ENCODE assay signal across 2 cellular contexts in the genomic region with DNA sequence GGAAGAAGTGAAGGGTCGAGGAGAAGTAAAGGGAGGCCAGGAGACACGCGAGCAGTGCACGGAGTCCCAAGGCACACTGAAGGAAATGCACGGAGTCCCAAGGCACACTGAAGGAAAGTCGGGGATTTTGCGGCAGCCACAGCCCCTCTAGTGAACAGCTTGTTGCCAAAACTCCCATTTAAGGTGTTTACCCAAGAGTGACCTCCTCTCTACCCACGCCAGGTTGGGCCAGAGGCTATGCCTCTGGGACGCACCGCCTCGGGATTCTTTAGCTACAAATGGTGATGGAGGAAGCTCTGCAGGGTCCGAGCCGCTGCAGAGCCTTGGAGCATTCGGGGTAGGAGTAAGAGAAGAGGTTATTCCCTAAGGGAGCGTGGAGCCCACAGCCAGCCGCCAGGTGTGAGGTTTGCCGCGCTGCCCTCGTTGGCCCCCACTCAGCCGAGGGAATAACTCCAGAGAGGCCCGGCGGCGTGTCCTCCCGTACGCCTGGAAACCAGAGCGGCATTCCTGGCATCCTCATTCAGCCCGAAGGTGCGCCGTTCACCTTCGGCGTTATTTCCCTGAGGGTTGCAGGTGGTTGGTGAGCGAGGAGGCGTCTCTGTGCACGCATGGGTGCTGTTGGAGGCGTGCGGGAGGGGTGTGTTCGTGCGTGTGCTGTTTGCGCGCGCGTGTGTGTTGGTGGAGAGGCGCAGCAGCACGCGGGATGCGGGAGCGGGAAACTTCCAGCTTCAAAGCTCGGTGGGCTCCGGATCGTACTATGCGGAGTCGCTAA.
TF ChIP-seq lines count a peak whose summit lies in the region.

No MANE protein-coding gene starts in this region.

TF ChIP-seq in endothelial cell of umbilical vein, 7 proteins besides CTCF, POLR2A, EP300 and RAD21:
- peak; percentile 59 for TF ChIP-seq EZH2 (IDR thresholded peaks at IDR 0.05; ENCODE audit: borderline replicate concordance, low read depth, low read length, severe bottlenecking)
- TF ChIP-seq FOS (IDR thresholded peaks at IDR 0.05; ENCODE audit: borderline replicate concordance, insufficient read depth, low read length), result no peak

TF ChIP-seq in HEK293T, 16 proteins besides CTCF, POLR2A, EP300 and RAD21:
- TF ChIP-seq ARNT (IDR thresholded peaks at IDR 0.05), result no peak
- no peak for TF ChIP-seq BHLHE40 (IDR thresholded peaks at IDR 0.05; ENCODE audit: borderline replicate concordance)
- no peak for TF ChIP-seq ZNF384 (IDR thresholded peaks at IDR 0.05)
- TF ChIP-seq, protein P1, sequence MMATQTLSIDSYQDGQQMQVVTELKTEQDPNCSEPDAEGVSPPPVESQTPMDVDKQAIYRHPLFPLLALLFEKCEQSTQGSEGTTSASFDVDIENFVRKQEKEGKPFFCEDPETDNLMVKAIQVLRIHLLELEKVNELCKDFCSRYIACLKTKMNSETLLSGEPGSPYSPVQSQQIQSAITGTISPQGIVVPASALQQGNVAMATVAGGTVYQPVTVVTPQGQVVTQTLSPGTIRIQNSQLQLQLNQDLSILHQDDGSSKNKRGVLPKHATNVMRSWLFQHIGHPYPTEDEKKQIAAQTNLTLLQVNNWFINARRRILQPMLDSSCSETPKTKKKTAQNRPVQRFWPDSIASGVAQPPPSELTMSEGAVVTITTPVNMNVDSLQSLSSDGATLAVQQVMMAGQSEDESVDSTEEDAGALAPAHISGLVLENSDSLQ (IDR thresholded peaks at IDR 0.05), result no peak
- TF ChIP-seq FOXK2 (IDR thresholded peaks at IDR 0.05), result no peak
- TF ChIP-seq L3MBTL2 (conservative IDR thresholded peaks at IDR 0.05), result no peak
- no peak for TF ChIP-seq SP1 (IDR thresholded peaks at IDR 0.05)
- TF ChIP-seq TARDBP (IDR thresholded peaks at IDR 0.05), result no peak
- no peak for TF ChIP-seq ELF4 (IDR thresholded peaks at IDR 0.05)
- no peak for TF ChIP-seq CTBP1 (IDR thresholded peaks at IDR 0.05; ENCODE audit: borderline replicate concordance)
